In genomic region chr3:71010731-71011455, GRCh38 we compare ENCODE assay signal across 8 cellular contexts.
A peak's percentile ranks its signal among the peaks of the same experiment; 100 is the strongest.
DNase-seq lines count a peak whose midpoint lies in the region; ATAC-seq and TF ChIP-seq lines count a peak whose summit lies in the region.

No MANE protein-coding gene starts in this region.

- intact Hi-C loops in transverse colon (cut with DNase I; ENCODE audit: low total_unique reads) = no loop called here

- TF ChIP-seq POLR2A in transverse colon (IDR thresholded peaks at IDR 0.05) = no peak

- peak; percentile 48 for DNase-seq in activated CD4-positive, alpha-beta T cell treated with anti-CD3 and anti-CD28 coated beads, Interleukin-2, amount 50 U/mL, for 1 hour
- DNase-seq in kidney epithelial cell (ENCODE audit: low read depth) (peak; percentile 21), transverse colon (no peak), RKO (ENCODE audit: low spot score) (no peak), MV-4-11 (lab: John Stamatoyannopoulos, UW) (no peak), NCI-H748 treated with DMSO at 0.1 percent for 48 hours (lab: John Stamatoyannopoulos, UW) (no peak)

- H3K4me1 ChIP-seq in transverse colon = peaks cover 22 to 71% (median 37%) of the 10 kb centered on the region in 4 donors

- no peaks in the 10 kb centered on the region for H3K27me3 ChIP-seq in kidney epithelial cell (ENCODE audit: control insufficient read depth, insufficient read depth, low read length)
- H3K27me3 ChIP-seq in transverse colon = no peaks in the 10 kb centered on the region

- no peak overlapping the region for H3K4me3 ChIP-seq in kidney epithelial cell (ENCODE audit: low read depth, low read length)
- H3K4me3 ChIP-seq in transverse colon = no peak overlapping the region

- no peak for TF ChIP-seq EP300 in transverse colon (IDR thresholded peaks at IDR 0.05; ENCODE audit: low read depth)

- H3K9me3 ChIP-seq in transverse colon = no peaks in the 10 kb centered on the region

- WGBS in transverse colon (ENCODE audit: low coverage in 1 of 2), 2 donors = 69 to 76% methylated on average over 2 to 3 of the region's 3 CpGs

- H3K36me3 ChIP-seq in kidney epithelial cell (ENCODE audit: control insufficient read depth, insufficient read depth, low read length) (no peaks in the 10 kb centered on the region), transverse colon (peaks cover 0 to 14% (median 5%) of the 10 kb centered on the region in 4 donors)

- ATAC-seq in GM18867 (IDR thresholded peaks at IDR 0.05; ENCODE audit: unreplicated experiment) = peak; percentile 59
- ATAC-seq in HG03060 (IDR thresholded peaks at IDR 0.05; ENCODE audit: low read depth, unreplicated experiment) = peak; percentile 31

- no peak for TF ChIP-seq CTCF in kidney epithelial cell (IDR thresholded peaks at IDR 0.05; ENCODE audit: insufficient read depth, low read length, poor library complexity, severe bottlenecking)
- TF ChIP-seq CTCF in transverse colon (IDR thresholded peaks at IDR 0.05) = no peak

- H3K27ac ChIP-seq in transverse colon = peak overlapping the region in 3 of 4 donors; percentile 15 to 31 (median 17)

- in situ Hi-C loops in transverse colon (cut with MboI; ENCODE audit: low pct_ligation_motif_present in 1 of 4, low pct_unique_long_range_greater_than_20kb in 1 of 4, low sequenced_read_pairs in 3 of 4) = loop anchor here in 1 of 4 donors (25.0 kb wide), 1 partner anchor 576 kb away; the partner anchor contains the start of gene FOXP1

Comparison
In these comparisons a context has a peak if more than half of its experiments do, and no peak if none do; other contexts are left out.
1. DNase-seq: peak in activated CD4-positive, alpha-beta T cell treated with anti-CD3 and anti-CD28 coated beads, Interleukin-2, amount 50 U/mL, for 1 hour (single experiment) and kidney epithelial cell (single experiment); none in transverse colon (single experiment), RKO (single experiment), MV-4-11 (single experiment) and NCI-H748 treated with DMSO at 0.1 percent for 48 hours (single experiment).